Comparison of ENCODE assay signal across 9 cellular contexts in genomic region chr4:139229534-139230039, GRCh38. TPM values are rescaled to one million over a fixed set of nuclear protein-coding genes. Genes with fewer than 3 reads are reported as not detected.
DNase-seq lines count a peak whose midpoint lies in the region; ATAC-seq and TF ChIP-seq lines count a peak whose summit lies in the region.
"Had no signal": no experiment of that assay in that cellular context is flagged by ENCODE, and none has a peak within 500 bp of the region (broad histone marks: within the 10 kb centered on the region; RNA-seq: fewer than 3 reads in every experiment).

No MANE protein-coding gene starts in this region.

- DNase-seq in NCI-H1092 treated with DMSO at 0.1 percent for 48 hours (lab: John Stamatoyannopoulos, UW): peak; percentile 54
- no peak for DNase-seq in NCI-H1092 (lab: John Stamatoyannopoulos, UW)
- DNase-seq in MV-4-11 (lab: John Stamatoyannopoulos, UW): peak; percentile 44
- peak; percentile 3 for DNase-seq in activated gamma-delta T cell treated with anti-CD3 and anti-CD28 coated beads, Interleukin-2, amount 50 U/mL, for 16 hours (ENCODE audit: low read depth)
- no peak for DNase-seq in left ventricle myocardium inferior
- DNase-seq in gastrocnemius medialis: no peak
- no peak for DNase-seq in GM19240 (ENCODE audit: insufficient read length, low spot score)

- in situ Hi-C loops in gastrocnemius medialis (cut with MboI; ENCODE audit: low sequenced_read_pairs in 4 of 4): loop anchor here in 2 of 4 donors (10.0 kb wide), 1 partner anchor 65 kb away; no protein-coding TSS in a partner anchor

- H3K27me3 ChIP-seq in left ventricle myocardium inferior (ENCODE audit: low read depth) (no peaks in the 10 kb centered on the region), gastrocnemius medialis (no peaks in the 10 kb centered on the region)
- H3K27me3 ChIP-seq: BLaER1 treated with 17β-estradiol and CSF1 and Interleukin-3, amounts not matched to agents 10 nM and 100 nM had no signal

- H3K4me3 ChIP-seq in left ventricle myocardium inferior: no peak overlapping the region
- no peak overlapping the region for H3K4me3 ChIP-seq in gastrocnemius medialis
- H3K4me3 ChIP-seq: BLaER1 treated with 17β-estradiol and CSF1 and Interleukin-3, amounts not matched to agents 10 nM and 100 nM had no signal

- TF ChIP-seq CTCF in left ventricle myocardium inferior (IDR thresholded peaks at IDR 0.05; ENCODE audit: borderline replicate concordance) (peak; percentile 74), gastrocnemius medialis (IDR thresholded peaks at IDR 0.05 in 4 of 5, conservative IDR thresholded peaks at IDR 0.05 in 1 of 5) (peak; percentile 53 to 71 (median 58))

- no peak for TF ChIP-seq POLR2A in gastrocnemius medialis (IDR thresholded peaks at IDR 0.05)

- no peak overlapping the region for H3K27ac ChIP-seq in left ventricle myocardium inferior (replicated peaks)
- H3K27ac ChIP-seq in gastrocnemius medialis: no peak overlapping the region
- H3K27ac ChIP-seq: BLaER1 treated with 17β-estradiol and CSF1 and Interleukin-3, amounts not matched to agents 10 nM and 100 nM had no signal

- H3K9me3 ChIP-seq in left ventricle myocardium inferior (replicated peaks) (no peaks in the 10 kb centered on the region), gastrocnemius medialis (no peaks in the 10 kb centered on the region)
- H3K9me3 ChIP-seq: BLaER1 treated with 17β-estradiol and CSF1 and Interleukin-3, amounts not matched to agents 10 nM and 100 nM had no signal

- H3K4me1 ChIP-seq in left ventricle myocardium inferior (no peaks in the 10 kb centered on the region), gastrocnemius medialis (no peaks in the 10 kb centered on the region)

- intact Hi-C loops in left ventricle myocardium inferior (cut with micrococcal nuclease): no loop called here
- intact Hi-C loops in gastrocnemius medialis (cut with DNase I; ENCODE audit: low total_unique reads): loop anchor here (2.0 to 5.0 kb wide), 2 partner anchors 47 to 65 kb away; no protein-coding TSS in a partner anchor

- ATAC-seq in GM21360 (IDR thresholded peaks at IDR 0.05; ENCODE audit: unreplicated experiment): peak; percentile 68
- ATAC-seq in gastrocnemius medialis: peak; percentile 90 to 91

- H3K36me3 ChIP-seq in left ventricle myocardium inferior (no peaks in the 10 kb centered on the region), gastrocnemius medialis (no peaks in the 10 kb centered on the region)
- H3K36me3 ChIP-seq: BLaER1 treated with 17β-estradiol and CSF1 and Interleukin-3, amounts not matched to agents 10 nM and 100 nM had no signal

RNA-seq across cellular contexts. Expression of gene MGARP, which starts 50.4 kb away (rescaled TPM):
- total RNA-seq in left ventricle myocardium inferior (0.60 TPM), gastrocnemius medialis (under 1 TPM in 3 of 4 donors, not detected in 1; 0.29 to 0.65 (median 0.38) TPM)

RNA-seq across cellular contexts. Expression of gene ELF2, which starts 52.6 kb away (rescaled TPM):
- total RNA-seq in left ventricle myocardium inferior (33.9 TPM), gastrocnemius medialis (10 to 100 TPM; 22.1 to 41.4 (median 29.7) TPM)

Comparison
In these comparisons a context has a peak if more than half of its experiments do, and no peak if none do; other contexts are left out.
1. DNase-seq: peak in NCI-H1092 treated with DMSO at 0.1 percent for 48 hours (single experiment), MV-4-11 (single experiment) and activated gamma-delta T cell treated with anti-CD3 and anti-CD28 coated beads, Interleukin-2, amount 50 U/mL, for 16 hours (single experiment); none in NCI-H1092 (single experiment), left ventricle myocardium inferior (single experiment), gastrocnemius medialis (0 of 2) and GM19240 (single experiment).